18 cellular contexts compared by ENCODE assay signal in the genomic region with DNA sequence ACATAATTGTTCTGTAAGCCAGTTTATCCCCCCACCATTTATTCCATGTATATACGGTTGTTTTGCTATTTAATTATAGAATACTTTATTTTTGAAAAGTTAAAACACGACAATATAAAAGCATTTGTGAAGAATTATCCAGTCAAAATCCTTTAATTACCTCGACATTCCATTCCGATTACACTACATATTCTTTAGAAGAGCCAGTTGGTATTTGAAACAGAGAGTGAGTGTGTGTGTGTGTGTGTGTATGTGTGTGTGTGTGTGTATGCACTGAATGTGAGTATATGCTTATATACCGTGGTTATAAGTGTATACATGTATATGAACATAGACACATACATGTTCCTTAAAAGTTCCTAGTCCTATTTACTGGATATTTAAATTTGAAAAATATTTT.
DNase-seq lines count a peak whose midpoint lies in the region; TF ChIP-seq lines count a peak whose summit lies in the region.
"Had no signal": no experiment of that assay in that cellular context is flagged by ENCODE, and none has a peak within 500 bp of the region (broad histone marks: within the 10 kb centered on the region; RNA-seq: fewer than 3 reads in every experiment).

No MANE protein-coding gene starts in this region.

- DNase-seq in EL, result peak; percentile 53
- peak; percentile 20 for DNase-seq in RWPE1 (ENCODE audit: low spot score)
- DNase-seq in fibroblast of gingiva (ENCODE audit: low read depth), result peak; percentile 15
- no peak for DNase-seq in progenitor cell of endocrine pancreas (ENCODE audit: low spot score, unreplicated experiment)
- no peak for DNase-seq in AG08395 (ENCODE audit: low spot score)
- DNase-seq in NCI-H2029 treated with DMSO at 0.1 percent for 48 hours (lab: John Stamatoyannopoulos, UW), result no peak
- no peak for DNase-seq in H4 (ENCODE audit: low spot score)
- no peak for DNase-seq in WERI-Rb-1
- DNase-seq: activated CD4-positive, alpha-beta memory T cell treated with anti-CD3 and anti-CD28 coated beads, Interleukin-2, amount 10 ng/mL, durations not matched to agents 7 days and 5 days; activated T-cell treated with anti-CD3 and anti-CD28 coated beads, Interleukin-2, amount 50 U/mL, for 48 hours; BE2C; NCI-H2081 treated with DMSO at 0.1 percent for 48 hours; NCI-H69; PC-9; SW 1271; uterus had no signal

- no peak overlapping the region for H3K4me3 ChIP-seq in WERI-Rb-1 (ENCODE audit: low read depth, low read length)
- H3K4me3 ChIP-seq: PC-9, uterus had no signal

- no peaks in the 10 kb centered on the region for H3K27me3 Mint-ChIP-seq in progenitor cell of endocrine pancreas
- H3K27me3 Mint-ChIP-seq: activated CD4-positive, alpha-beta memory T cell treated with anti-CD3 and anti-CD28 coated beads, Interleukin-2, amount 10 ng/mL, durations not matched to agents 7 days and 5 days; stimulated activated naive CD8-positive, alpha-beta T cell treated with anti-CD3 and anti-CD28 coated beads, Interleukin-15, Interleukin-2, amounts not matched to agents 100 ng/mL and 50 ng/mL, for 24 hours had no signal

- H3K36me3 Mint-ChIP-seq in progenitor cell of endocrine pancreas (ENCODE audit: insufficient read depth), result peaks cover 14% of the 10 kb centered on the region

- H3K4me3 Mint-ChIP-seq in progenitor cell of endocrine pancreas (ENCODE audit: low read depth), result no peak overlapping the region
- H3K4me3 Mint-ChIP-seq: activated CD4-positive, alpha-beta memory T cell treated with anti-CD3 and anti-CD28 coated beads, Interleukin-2, amount 10 ng/mL, durations not matched to agents 7 days and 5 days; stimulated activated naive CD8-positive, alpha-beta T cell treated with anti-CD3 and anti-CD28 coated beads, Interleukin-15, Interleukin-2, amounts not matched to agents 100 ng/mL and 50 ng/mL, for 24 hours had no signal

- POLR2A ChIA-PET in RWPE1 (lab: Yijun Ruan, JAX; ENCODE audit: low non-redundant PET), result no interaction called here

- peak overlapping the region; percentile 49 for H3K27ac Mint-ChIP-seq in progenitor cell of endocrine pancreas
- H3K27ac Mint-ChIP-seq: activated CD4-positive, alpha-beta memory T cell treated with anti-CD3 and anti-CD28 coated beads, Interleukin-2, amount 10 ng/mL, durations not matched to agents 7 days and 5 days; stimulated activated naive CD8-positive, alpha-beta T cell treated with anti-CD3 and anti-CD28 coated beads, Interleukin-15, Interleukin-2, amounts not matched to agents 100 ng/mL and 50 ng/mL, for 24 hours had no signal

- H3K36me3 ChIP-seq in WERI-Rb-1, result no peaks in the 10 kb centered on the region
- H3K36me3 ChIP-seq: BE2C, uterus had no signal

- H3K4me1 Mint-ChIP-seq in progenitor cell of endocrine pancreas (ENCODE audit: low read depth), result peaks cover 16% of the 10 kb centered on the region
- H3K4me1 Mint-ChIP-seq: activated CD4-positive, alpha-beta memory T cell treated with anti-CD3 and anti-CD28 coated beads, Interleukin-2, amount 10 ng/mL, durations not matched to agents 7 days and 5 days had no signal

- no peaks in the 10 kb centered on the region for H3K9me3 ChIP-seq in WERI-Rb-1 (ENCODE audit: severe bottlenecking)
- H3K9me3 ChIP-seq: BE2C, uterus had no signal

- peaks cover 4% of the 10 kb centered on the region for H3K9me3 Mint-ChIP-seq in progenitor cell of endocrine pancreas (ENCODE audit: low read depth)
- H3K9me3 Mint-ChIP-seq: activated CD4-positive, alpha-beta memory T cell treated with anti-CD3 and anti-CD28 coated beads, Interleukin-2, amount 10 ng/mL, durations not matched to agents 7 days and 5 days; stimulated activated naive CD8-positive, alpha-beta T cell treated with anti-CD3 and anti-CD28 coated beads, Interleukin-15, Interleukin-2, amounts not matched to agents 100 ng/mL and 50 ng/mL, for 24 hours had no signal

- CTCF ChIA-PET in RWPE1 (lab: Yijun Ruan, JAX), result no interaction called here

- no peaks in the 10 kb centered on the region for H3K27me3 ChIP-seq in WERI-Rb-1 (ENCODE audit: insufficient read depth, low read depth, severe bottlenecking)
- H3K27me3 ChIP-seq: BE2C, uterus had no signal

- TF ChIP-seq CTCF in RWPE1 (conservative IDR thresholded peaks at IDR 0.05; ENCODE audit: low read depth), result no peak
- TF ChIP-seq CTCF in progenitor cell of endocrine pancreas (IDR thresholded peaks at IDR 0.05; ENCODE audit: unreplicated experiment), result no peak
- TF ChIP-seq CTCF in WERI-Rb-1 (IDR thresholded peaks at IDR 0.05; ENCODE audit: low read depth, low read length), result no peak

- no peak overlapping the region for H3K27ac ChIP-seq in RWPE1
- H3K27ac ChIP-seq in WERI-Rb-1, result no peak overlapping the region
- H3K27ac ChIP-seq: parathyroid adenoma, PC-9, uterus had no signal

Comparison
In these comparisons a context has a peak if more than half of its experiments do, and no peak if none do; other contexts are left out.
1. DNase-seq: peak in EL (single experiment), RWPE1 (single experiment) and fibroblast of gingiva (single experiment); none in progenitor cell of endocrine pancreas (single experiment), AG08395 (single experiment), NCI-H2029 treated with DMSO at 0.1 percent for 48 hours (single experiment), H4 (single experiment) and WERI-Rb-1 (single experiment).